ENCODE assay signal across 1 cellular context in genomic region chr2:217386041-217386440, GRCh38.
TF ChIP-seq lines count a peak whose summit lies in the region.

No MANE protein-coding gene starts in this region.

TF ChIP-seq in IMR-90, 13 proteins besides CTCF, POLR2A, EP300 and RAD21:
- TF ChIP-seq ELK1 (IDR thresholded peaks at IDR 0.05; ENCODE audit: borderline replicate concordance, low read depth, low read length) (no peak), FOS (IDR thresholded peaks at IDR 0.05; ENCODE audit: low read depth, low read length) (no peak), CHD1 (IDR thresholded peaks at IDR 0.05; ENCODE audit: low read depth, low read length) (no peak), RCOR1 (IDR thresholded peaks at IDR 0.05; ENCODE audit: insufficient replicate concordance, low read length) (no peak), NFE2L2 (IDR thresholded peaks at IDR 0.05; ENCODE audit: low read depth, low read length) (no peak), SMC3 (IDR thresholded peaks at IDR 0.05; ENCODE audit: low read depth, low read length) (no peak), BHLHE40 (IDR thresholded peaks at IDR 0.05; ENCODE audit: low read depth, low read length) (no peak), USF2 (IDR thresholded peaks at IDR 0.05; ENCODE audit: low read depth, low read length) (no peak), MAFK (IDR thresholded peaks at IDR 0.05; ENCODE audit: low read depth, low read length) (no peak), MAZ (IDR thresholded peaks at IDR 0.05; ENCODE audit: borderline replicate concordance, low read depth, low read length) (no peak), CEBPB (IDR thresholded peaks at IDR 0.05; ENCODE audit: low read depth, low read length) (no peak), MXI1 (IDR thresholded peaks at IDR 0.05; ENCODE audit: borderline replicate concordance, low read depth, low read length) (no peak), RFX5 (IDR thresholded peaks at IDR 0.05; ENCODE audit: low read depth, low read length) (no peak)
TF ChIP-seq in IMR-90: peak in this region for 0.
